ENCODE assay signal across 21 cellular contexts in the genomic region with DNA sequence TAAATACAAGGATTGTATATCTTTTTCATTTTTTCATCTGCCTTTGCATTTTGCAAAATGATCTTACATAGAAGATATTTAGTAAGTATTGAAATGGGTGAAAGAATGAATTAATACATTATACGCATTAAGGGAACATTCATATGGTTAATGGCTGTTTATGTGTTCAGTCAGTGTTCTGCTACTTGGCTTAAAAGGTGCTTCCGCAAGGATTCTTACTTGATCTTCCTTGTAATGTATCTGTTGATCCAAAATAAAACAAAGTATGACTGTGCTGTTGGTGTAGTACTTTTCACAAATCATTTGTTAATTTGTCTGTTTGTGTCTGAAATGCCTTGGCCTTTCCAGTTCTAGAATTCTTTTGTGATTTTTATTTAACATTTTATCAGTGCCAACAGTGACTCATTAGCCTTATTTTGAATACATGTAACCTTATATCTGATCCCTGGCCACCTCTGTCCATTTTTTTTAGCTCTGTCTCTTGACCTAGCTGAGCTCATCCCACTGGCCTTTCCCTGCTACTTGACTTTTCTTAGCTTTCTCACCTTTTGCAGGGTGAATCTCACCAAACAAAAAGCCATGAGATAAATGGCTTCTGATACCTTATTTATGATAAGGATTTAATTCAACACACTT.
DNase-seq lines count a peak whose midpoint lies in the region; TF ChIP-seq lines count a peak whose summit lies in the region.
"Had no signal": no experiment of that assay in that cellular context is flagged by ENCODE, and none has a peak within 500 bp of the region (broad histone marks: within the 10 kb centered on the region; RNA-seq: fewer than 3 reads in every experiment).

No MANE protein-coding gene starts in this region.

- peaks cover 0 to 3% of the 10 kb centered on the region in 2 donors for H3K9me3 ChIP-seq in breast epithelium
- H3K9me3 ChIP-seq: upper lobe of right lung had no signal

- DNase-seq in MCF 10A (ENCODE audit: unreplicated experiment) (peak; percentile 13), breast epithelium (ENCODE audit: low spot score in 2 of 2) (no peak), brain microvascular endothelial cell (peak; percentile 9), fibroblast of villous mesenchyme (ENCODE audit: low read depth) (peak; percentile 13), NCI-H128 (lab: John Stamatoyannopoulos, UW; ENCODE audit: unreplicated experiment) (no peak), Calu3 (no peak), globus pallidus (ENCODE audit: low spot score) (no peak), NCI-H1436 (lab: John Stamatoyannopoulos, UW) (no peak)
- DNase-seq: 8988T; activated naive CD4-positive, alpha-beta T cell treated with anti-CD3 and anti-CD28 coated beads, Interleukin-2, amount 10 ng/mL, durations not matched to agents 7 days and 5 days; aorta; DND-41; heart left ventricle; NCI-H2081 treated with DMSO at 0.1 percent for 48 hours; NCI-H446 treated with DMSO at 0.1 percent for 48 hours; small intestine; T-helper 9 cell; upper lobe of right lung had no signal

- H3K27ac ChIP-seq in breast epithelium (no peak overlapping the region), brain microvascular endothelial cell (no peak overlapping the region)
- H3K27ac ChIP-seq: epithelial cell of prostate, heart left ventricle, upper lobe of right lung had no signal

- BruUV-seq in MCF 10A (replicated peaks; lab: Mats Ljungman, UMichigan) (no TSS peak), Calu3 (replicated peaks; lab: Mats Ljungman, UMichigan) (no TSS peak)

- no peak for TF ChIP-seq CTCF in MCF 10A (IDR thresholded peaks at IDR 0.05; ENCODE audit: unreplicated experiment)
- TF ChIP-seq CTCF in breast epithelium (IDR thresholded peaks at IDR 0.05), result no peak
- no peak for TF ChIP-seq CTCF in brain microvascular endothelial cell (IDR thresholded peaks at IDR 0.05; ENCODE audit: low read depth, low read length, missing control alignments)
- TF ChIP-seq CTCF in fibroblast of villous mesenchyme (IDR thresholded peaks at IDR 0.05; ENCODE audit: insufficient read depth, low read depth, low read length), result no peak
- no peak for TF ChIP-seq CTCF in Calu3 (IDR thresholded peaks at IDR 0.05; ENCODE audit: unreplicated experiment)

- H3K4me1 Mint-ChIP-seq in MCF 10A (ENCODE audit: insufficient read depth, unreplicated experiment) (peaks cover 21% of the 10 kb centered on the region), Calu3 (ENCODE audit: low read depth, unreplicated experiment) (no peaks in the 10 kb centered on the region)

- H3K4me3 ChIP-seq in breast epithelium, result no peak overlapping the region
- no peak overlapping the region for H3K4me3 ChIP-seq in brain microvascular endothelial cell (ENCODE audit: low read depth, low read length)
- no peak overlapping the region for H3K4me3 ChIP-seq in fibroblast of villous mesenchyme (ENCODE audit: low read depth, low read length)
- H3K4me3 ChIP-seq: heart left ventricle, upper lobe of right lung had no signal

- no peaks in the 10 kb centered on the region for H3K27me3 ChIP-seq in breast epithelium
- no peaks in the 10 kb centered on the region for H3K27me3 ChIP-seq in brain microvascular endothelial cell (replicated peaks)
- H3K27me3 ChIP-seq: heart left ventricle, upper lobe of right lung had no signal

- H3K27ac Mint-ChIP-seq in MCF 10A (ENCODE audit: low read depth, unreplicated experiment) (no peak overlapping the region), Calu3 (ENCODE audit: unreplicated experiment) (no peak overlapping the region)
- H3K27ac Mint-ChIP-seq: activated naive CD4-positive, alpha-beta T cell treated with anti-CD3 and anti-CD28 coated beads, Interleukin-2, amount 10 ng/mL, durations not matched to agents 7 days and 5 days; activated T-helper 1 cell treated with anti-CD3 and anti-CD28 coated beads, Interleukin-12 subunit alpha, Interleukin-12 subunit beta, Interleukin-2, Interleukin-4 antibody, amounts not matched to agents 30 ng/mL and 10 ng/mL and 1 ng/mL, durations not matched to agents 14 hours and 24 hours and 36 hours; B cell had no signal

- no peak for TF ChIP-seq POLR2A in breast epithelium (IDR thresholded peaks at IDR 0.05)

- intact Hi-C loops in MCF 10A (cut with micrococcal nuclease) (no loop called here), breast epithelium (cut with DNase I; ENCODE audit: low total_unique reads) (no loop called here), Calu3 (cut with micrococcal nuclease; ENCODE audit: unreplicated experiment) (no loop called here)

- POLR2A ChIA-PET in MCF 10A (lab: Yijun Ruan, JAX), result no interaction called here

- CTCF ChIA-PET in MCF 10A (lab: Yijun Ruan, JAX) (interaction anchor here (1.4 to 2.0 kb wide), 2 partner anchors 45 to 438 kb away, joined by 4 to 6 read pairs; no protein-coding TSS in a partner anchor), Calu3 (lab: Charles Lee) (no interaction called here)

- H3K27me3 Mint-ChIP-seq in MCF 10A (ENCODE audit: insufficient read depth, unreplicated experiment) (no peaks in the 10 kb centered on the region), Calu3 (ENCODE audit: unreplicated experiment) (no peaks in the 10 kb centered on the region)
- H3K27me3 Mint-ChIP-seq: activated naive CD4-positive, alpha-beta T cell treated with anti-CD3 and anti-CD28 coated beads, Interleukin-2, amount 10 ng/mL, durations not matched to agents 7 days and 5 days; B cell had no signal

- H3K4me1 ChIP-seq in breast epithelium, result no peaks in the 10 kb centered on the region
- H3K4me1 ChIP-seq: upper lobe of right lung had no signal

- H3K4me3 Mint-ChIP-seq in MCF 10A (ENCODE audit: unreplicated experiment) (no peak overlapping the region), Calu3 (ENCODE audit: low read depth, unreplicated experiment) (no peak overlapping the region)
- H3K4me3 Mint-ChIP-seq: activated naive CD4-positive, alpha-beta T cell treated with anti-CD3 and anti-CD28 coated beads, Interleukin-2, amount 10 ng/mL, durations not matched to agents 7 days and 5 days; activated T-helper 1 cell treated with anti-CD3 and anti-CD28 coated beads, Interleukin-12 subunit alpha, Interleukin-12 subunit beta, Interleukin-2, Interleukin-4 antibody, amounts not matched to agents 30 ng/mL and 10 ng/mL and 1 ng/mL, durations not matched to agents 14 hours and 24 hours and 36 hours; B cell had no signal

- in situ Hi-C loops in brain microvascular endothelial cell (cut with HindIII; ENCODE audit: low pct_ligation_motif_present, low sequenced_read_pairs), result no loop called here

- H3K36me3 Mint-ChIP-seq in MCF 10A (ENCODE audit: insufficient read depth, unreplicated experiment), result peaks cover 14% of the 10 kb centered on the region
- no peaks in the 10 kb centered on the region for H3K36me3 Mint-ChIP-seq in Calu3 (ENCODE audit: insufficient read depth, unreplicated experiment)

- no peaks in the 10 kb centered on the region for H3K36me3 ChIP-seq in breast epithelium
- no peaks in the 10 kb centered on the region for H3K36me3 ChIP-seq in brain microvascular endothelial cell (replicated peaks)
- H3K36me3 ChIP-seq: heart left ventricle, upper lobe of right lung had no signal

- H3K9me3 Mint-ChIP-seq in MCF 10A (ENCODE audit: unreplicated experiment) (peaks cover 8% of the 10 kb centered on the region), Calu3 (ENCODE audit: low read depth, unreplicated experiment) (peaks cover 2% of the 10 kb centered on the region)
- H3K9me3 Mint-ChIP-seq: activated T-helper 1 cell treated with anti-CD3 and anti-CD28 coated beads, Interleukin-12 subunit alpha, Interleukin-12 subunit beta, Interleukin-2, Interleukin-4 antibody, amounts not matched to agents 30 ng/mL and 10 ng/mL and 1 ng/mL, durations not matched to agents 14 hours and 24 hours and 36 hours had no signal

Comparison
In these comparisons a context has a peak if more than half of its experiments do, and no peak if none do; other contexts are left out.
1. DNase-seq: peak in MCF 10A (single experiment), brain microvascular endothelial cell (single experiment) and fibroblast of villous mesenchyme (single experiment); none in breast epithelium (0 of 2), NCI-H128 (single experiment), Calu3 (single experiment), globus pallidus (single experiment) and NCI-H1436 (single experiment).